Comparison of ENCODE assay signal across 24 cellular contexts in genomic region chr1:115685029-115685705, GRCh38.
"Had no signal": no experiment of that assay in that cellular context is flagged by ENCODE, and none has a peak within 500 bp of the region (broad histone marks: within the 10 kb centered on the region; RNA-seq: fewer than 3 reads in every experiment).

No MANE protein-coding gene starts in this region.

- H3K36me3 ChIP-seq: ovary, prostate gland had no signal

- ATAC-seq: activated naive CD8-positive, alpha-beta T cell treated with anti-CD3 and anti-CD28 coated beads, Interleukin-2, amount 50 U/mL, for 24 hours; effector memory CD8-positive, alpha-beta T cell; gastroesophageal sphincter; left cardiac atrium; left ventricle myocardium superior; sciatic nerve had no signal

- H3K4me3 ChIP-seq: gastroesophageal sphincter, hepatocyte, ovary, prostate gland, skin epidermis, vagina had no signal

- H3K27me3 ChIP-seq: gastroesophageal sphincter, hepatocyte, ovary, vagina had no signal

- DNase-seq: activated CD4-positive, alpha-beta T cell treated with anti-CD3 and anti-CD28 coated beads for 48 hours; activated CD4-positive, alpha-beta T cell treated with anti-CD3 and anti-CD28 coated beads, Interleukin-2, amount 50 U/mL, for 48 hours; activated CD4-positive, CD25-positive, alpha-beta regulatory T cell; activated CD8-positive, alpha-beta memory T cell treated with anti-CD3 and anti-CD28 coated beads for 24 hours; activated gamma-delta T cell treated with Interleukin-2 at 50 U/mL for 16 hours; activated naive CD8-positive, alpha-beta T cell treated with anti-CD3 and anti-CD28 coated beads, Interleukin-2, amount 50 U/mL, for 24 hours; amygdala; caudate nucleus; cortex of kidney; effector memory CD8-positive, alpha-beta T cell; left cardiac atrium; left ventricle myocardium superior; nephron progenitor cell; ovary; retina; stimulated activated CD4-positive, alpha-beta T cell treated with anti-CD3 and anti-CD28 coated beads, Interleukin-12 subunit alpha, Interleukin-12 subunit beta, amount 100 ng/mL, for 4 hours; stimulated activated CD4-positive, alpha-beta T cell treated with anti-CD3 and anti-CD28 coated beads, Interleukin-4, amount 100 ng/mL, for 1 hour; substantia nigra had no signal

- H3K27ac ChIP-seq: gastroesophageal sphincter, hepatocyte, ovary, prostate gland, skin epidermis, vagina had no signal

- H3K9me3 ChIP-seq: gastroesophageal sphincter, ovary, prostate gland, vagina had no signal

- H3K4me2 ChIP-seq: hepatocyte had no signal

- H3K4me1 ChIP-seq: prostate gland had no signal

- H2AFZ ChIP-seq: hepatocyte had no signal

- H3K79me2 ChIP-seq: hepatocyte had no signal
